12 cellular contexts compared by ENCODE assay signal in genomic region chr7:104978460-104978859, GRCh38. TPM values are rescaled to one million over a fixed set of nuclear protein-coding genes. Genes with fewer than 3 reads are reported as not detected.
DNase-seq lines count a peak whose midpoint lies in the region; ATAC-seq, FAIRE-seq and TF ChIP-seq lines count a peak whose summit lies in the region.
"Had no signal": no experiment of that assay in that cellular context is flagged by ENCODE, and none has a peak within 500 bp of the region (broad histone marks: within the 10 kb centered on the region; RNA-seq: fewer than 3 reads in every experiment).

No MANE protein-coding gene starts in this region.

- POLR2A ChIA-PET in activated CD8-positive, alpha-beta T cell treated with anti-CD3 and anti-CD28 coated beads for 36 hours (lab: Charles Lee) = interaction anchor here (0.5 to 12.5 kb wide), 3 partner anchors 18 to 35 kb away, joined by 3 to 186 read pairs (median 4); partner anchors contain the start of gene KMT2E

- H3K9me3 ChIP-seq in colonic mucosa (no peaks in the 10 kb centered on the region), spleen (no peaks in the 10 kb centered on the region)

- H3K4me3 ChIP-seq in colonic mucosa (no peak overlapping the region), spleen (no peak overlapping the region)

- H3K4me1 ChIP-seq in colonic mucosa (peaks cover 12% of the 10 kb centered on the region), spleen (peaks cover 27 to 73% (median 42%) of the 10 kb centered on the region in 6 donors)

- no peak for TF ChIP-seq POLR2A in spleen (IDR thresholded peaks at IDR 0.05)

- H3K4me3 Mint-ChIP-seq in HFFc6 = no peak overlapping the region
- H3K4me3 Mint-ChIP-seq in activated CD8-positive, alpha-beta T cell treated with anti-CD3 and anti-CD28 coated beads for 36 hours = no peak overlapping the region

- H3K27me3 Mint-ChIP-seq in HFFc6 (ENCODE audit: insufficient read depth) = peaks cover 11% of the 10 kb centered on the region
- H3K27me3 Mint-ChIP-seq in activated CD8-positive, alpha-beta T cell treated with anti-CD3 and anti-CD28 coated beads for 36 hours = no peaks in the 10 kb centered on the region
- H3K27me3 Mint-ChIP-seq: progenitor cell of endocrine pancreas had no signal

- ATAC-seq in activated CD8-positive, alpha-beta T cell treated with anti-CD3 and anti-CD28 coated beads for 36 hours = no peak
- ATAC-seq in GM18517 (IDR thresholded peaks at IDR 0.05; ENCODE audit: unreplicated experiment) = no peak

- H3K9ac ChIP-seq in colonic mucosa (ENCODE audit: low read depth in 2 of 2, low read length in 2 of 2) = peak overlapping the region in 1 of 2 donors; percentile 64

- 50 to 79% (median 65%) methylated on average over 1 of the region's 1 CpG for WGBS in spleen, 5 donors

- peaks cover 84% of the 10 kb centered on the region for H3K4me1 Mint-ChIP-seq in HFFc6 (ENCODE audit: low read depth)
- H3K4me1 Mint-ChIP-seq in activated CD8-positive, alpha-beta T cell treated with anti-CD3 and anti-CD28 coated beads for 36 hours (ENCODE audit: low read depth) = peaks cover 45% of the 10 kb centered on the region

- H3K9me3 Mint-ChIP-seq in HFFc6 = no peaks in the 10 kb centered on the region
- no peaks in the 10 kb centered on the region for H3K9me3 Mint-ChIP-seq in activated CD8-positive, alpha-beta T cell treated with anti-CD3 and anti-CD28 coated beads for 36 hours

- H3K27ac ChIP-seq in colonic mucosa (peak overlapping the region; percentile 97), layer of hippocampus (ENCODE audit: low read depth, low read length) (peak overlapping the region; percentile 69), spleen (peak overlapping the region in 5 of 8 donors; percentile 37 to 50 (median 42))

- H3K27me3 ChIP-seq in colonic mucosa (no peaks in the 10 kb centered on the region), layer of hippocampus (ENCODE audit: control insufficient read depth, insufficient read depth, low read length) (no peaks in the 10 kb centered on the region), spleen (replicated peaks in 1 of 7) (no peaks in the 10 kb centered on the region)

- H3K36me3 Mint-ChIP-seq in HFFc6 (ENCODE audit: low read depth) = peaks cover 24% of the 10 kb centered on the region
- peaks cover 2% of the 10 kb centered on the region for H3K36me3 Mint-ChIP-seq in activated CD8-positive, alpha-beta T cell treated with anti-CD3 and anti-CD28 coated beads for 36 hours (ENCODE audit: low read depth)

- CTCF ChIA-PET in activated CD8-positive, alpha-beta T cell treated with anti-CD3 and anti-CD28 coated beads for 36 hours (lab: Charles Lee) = interaction anchor here (1.2 to 16.8 kb wide), 5 partner anchors 11 to 95 kb away, joined by 3 to 210 read pairs (median 56); partner anchors contain the start of gene KMT2E

- no peak for DNase-seq in HFFc6
- no peak for DNase-seq in colonic mucosa
- no peak for DNase-seq in spleen
- DNase-seq in activated CD8-positive, alpha-beta T cell treated with anti-CD3 and anti-CD28 coated beads for 36 hours = no peak
- no peak for DNase-seq in NCI-H187 treated with DMSO at 0.1 percent for 48 hours (lab: John Stamatoyannopoulos, UW)
- no peak for DNase-seq in D721Med (ENCODE audit: insufficient read length, low spot score)
- DNase-seq: Karpas-422, NCI-H748 treated with DMSO at 0.1 percent for 48 hours had no signal

- H3K27ac Mint-ChIP-seq in HFFc6 = peak overlapping the region; percentile 81
- no peak overlapping the region for H3K27ac Mint-ChIP-seq in activated CD8-positive, alpha-beta T cell treated with anti-CD3 and anti-CD28 coated beads for 36 hours

- FAIRE-seq in D721Med (lab: Jason Lieb, UNC) = no peak
- FAIRE-seq: bronchial epithelial cell had no signal

- no peaks in the 10 kb centered on the region for H3K36me3 ChIP-seq in colonic mucosa
- H3K36me3 ChIP-seq in spleen = no peaks in the 10 kb centered on the region

- TF ChIP-seq CTCF in HFFc6 (IDR thresholded peaks at IDR 0.05) (no peak), colonic mucosa (IDR thresholded peaks at IDR 0.05) (no peak), spleen (IDR thresholded peaks at IDR 0.05 in 8 of 11, conservative IDR thresholded peaks at IDR 0.05 in 3 of 11) (no peak), D721Med (IDR thresholded peaks at IDR 0.05; ENCODE audit: insufficient read depth, missing control alignments) (no peak)
- TF ChIP-seq CTCF in activated CD8-positive, alpha-beta T cell treated with anti-CD3 and anti-CD28 coated beads for 36 hours (IDR thresholded peaks at IDR 0.05) = no peak

- intact Hi-C loops in colonic mucosa (cut with DNase I) (no loop called here), spleen (cut with DNase I; ENCODE audit: low total_unique reads) (no loop called here)
- intact Hi-C loops in activated CD8-positive, alpha-beta T cell treated with anti-CD3 and anti-CD28 coated beads for 36 hours (cut with micrococcal nuclease) = no loop called here

RNA-seq across cellular contexts. Expression of gene KMT2E, which starts 35.5 kb away (rescaled TPM):
- 10 to 100 TPM; 39.7 to 53.4 (median 50.1) TPM for total RNA-seq in HFFc6 (2021; fragmentation: NEBNext Ultra II Directional; extraction: Animal tissue kit (Norgen Biotek cat#: 25700))
- total RNA-seq in colonic mucosa (100 to 1,000 TPM in 1 of 2 donors, 10 to 100 TPM in 1; 78.6 to 116 TPM), spleen (100 to 1,000 TPM; 132 to 215 (median 140) TPM)
- 10 to 100 TPM; 11.5 to 20.4 (median 14.5) TPM for polyA plus RNA-seq in spleen
- total RNA-seq in activated CD8-positive, alpha-beta T cell treated with anti-CD3 and anti-CD28 coated beads for 36 hours = 10 to 100 TPM; 94.7 to 98.4 TPM

Comparison
In these comparisons a context has a peak if more than half of its experiments do, and no peak if none do; other contexts are left out.
1. H3K27ac ChIP-seq: peak in every context shown above with its lines; median percentile 97 in colonic mucosa; 69 in layer of hippocampus; 42 in spleen.